In genomic region chr1:167864392-167864992, GRCh38 we compare ENCODE assay signal across 1 cellular context.
TF ChIP-seq lines count a peak whose summit lies in the region.

No MANE protein-coding gene starts in this region.

TF ChIP-seq in K562, 482 proteins besides CTCF, POLR2A, EP300 and RAD21 (continued from another document and continues in another):
- no peak for TF ChIP-seq HOMEZ (CRISPR knock-in tag; IDR thresholded peaks at IDR 0.05)
- TF ChIP-seq JUN (IDR thresholded peaks at IDR 0.05; ENCODE audit: borderline replicate concordance, low read depth, low read length): no peak
- no peak for TF ChIP-seq JUN (CRISPR knock-in tag; IDR thresholded peaks at IDR 0.05; ENCODE audit: borderline replicate concordance)
- no peak for TF ChIP-seq PHF21A (IDR thresholded peaks at IDR 0.05; ENCODE audit: borderline replicate concordance, low read depth)
- TF ChIP-seq, protein P1, sequence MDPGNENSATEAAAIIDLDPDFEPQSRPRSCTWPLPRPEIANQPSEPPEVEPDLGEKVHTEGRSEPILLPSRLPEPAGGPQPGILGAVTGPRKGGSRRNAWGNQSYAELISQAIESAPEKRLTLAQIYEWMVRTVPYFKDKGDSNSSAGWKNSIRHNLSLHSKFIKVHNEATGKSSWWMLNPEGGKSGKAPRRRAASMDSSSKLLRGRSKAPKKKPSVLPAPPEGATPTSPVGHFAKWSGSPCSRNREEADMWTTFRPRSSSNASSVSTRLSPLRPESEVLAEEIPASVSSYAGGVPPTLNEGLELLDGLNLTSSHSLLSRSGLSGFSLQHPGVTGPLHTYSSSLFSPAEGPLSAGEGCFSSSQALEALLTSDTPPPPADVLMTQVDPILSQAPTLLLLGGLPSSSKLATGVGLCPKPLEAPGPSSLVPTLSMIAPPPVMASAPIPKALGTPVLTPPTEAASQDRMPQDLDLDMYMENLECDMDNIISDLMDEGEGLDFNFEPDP (CRISPR knock-in tag; IDR thresholded peaks at IDR 0.05): no peak
- no peak for TF ChIP-seq ZFP1 (CRISPR knock-in tag; IDR thresholded peaks at IDR 0.05)
- no peak for TF ChIP-seq ZNF239 (CRISPR knock-in tag; IDR thresholded peaks at IDR 0.05)
- TF ChIP-seq, protein P2, sequence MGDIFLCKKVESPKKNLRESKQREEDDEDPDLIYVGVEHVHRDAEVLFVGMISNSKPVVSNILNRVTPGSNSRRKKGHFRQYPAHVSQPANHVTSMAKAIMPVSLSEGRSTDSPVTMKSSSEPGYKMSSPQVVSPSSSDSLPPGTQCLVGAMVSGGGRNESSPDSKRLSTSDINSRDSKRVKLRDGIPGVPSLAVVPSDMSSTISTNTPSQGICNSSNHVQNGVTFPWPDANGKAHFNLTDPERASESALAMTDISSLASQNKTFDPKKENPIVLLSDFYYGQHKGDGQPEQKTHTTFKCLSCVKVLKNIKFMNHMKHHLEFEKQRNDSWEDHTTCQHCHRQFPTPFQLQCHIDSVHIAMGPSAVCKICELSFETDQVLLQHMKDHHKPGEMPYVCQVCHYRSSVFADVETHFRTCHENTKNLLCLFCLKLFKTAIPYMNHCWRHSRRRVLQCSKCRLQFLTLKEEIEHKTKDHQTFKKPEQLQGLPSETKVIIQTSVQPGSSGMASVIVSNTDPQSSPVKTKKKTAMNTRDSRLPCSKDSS (IDR thresholded peaks at IDR 0.05; ENCODE audit: low read depth, partially characterized antibody): peak; percentile 35
- TF ChIP-seq SMARCA4 (IDR thresholded peaks at IDR 0.05): peak; percentile 49; the same call in 1 of the 2 replicates
- TF ChIP-seq TRIM24 (IDR thresholded peaks at IDR 0.05): no peak
- TF ChIP-seq BRF1 (IDR thresholded peaks at IDR 0.05; ENCODE audit: borderline replicate concordance, extremely low read depth, insufficient read length): no peak
- no peak for TF ChIP-seq KDM1A (IDR thresholded peaks at IDR 0.05)
- no peak for TF ChIP-seq ZNF449 (CRISPR knock-in tag; IDR thresholded peaks at IDR 0.05)
- no peak for TF ChIP-seq ZC3H11A (IDR thresholded peaks at IDR 0.05; ENCODE audit: low read depth, low read length)
- 0 out of 2 replicates have a peak, but pooled peaks have one; percentile 21 for TF ChIP-seq ELF1 (tag; IDR thresholded peaks at IDR 0.05)
- TF ChIP-seq CHD2 (IDR thresholded peaks at IDR 0.05; ENCODE audit: low read depth, low read length): no peak
- TF ChIP-seq NEUROD1 (IDR thresholded peaks at IDR 0.05; ENCODE audit: borderline replicate concordance, low read depth, low read length, partially characterized antibody): no peak
- TF ChIP-seq TOE1 (IDR thresholded peaks at IDR 0.05; ENCODE audit: borderline replicate concordance): peak; percentile 30; the same call in 1 of the 2 replicates
- TF ChIP-seq TOE1 (CRISPR knock-in tag; IDR thresholded peaks at IDR 0.05; ENCODE audit: borderline replicate concordance, low read depth): no peak
- TF ChIP-seq ZNF197 (CRISPR knock-in tag; IDR thresholded peaks at IDR 0.05; ENCODE audit: low read depth): no peak
- no peak for TF ChIP-seq GABPB1 (CRISPR knock-in tag; IDR thresholded peaks at IDR 0.05)
- TF ChIP-seq, protein P3, sequence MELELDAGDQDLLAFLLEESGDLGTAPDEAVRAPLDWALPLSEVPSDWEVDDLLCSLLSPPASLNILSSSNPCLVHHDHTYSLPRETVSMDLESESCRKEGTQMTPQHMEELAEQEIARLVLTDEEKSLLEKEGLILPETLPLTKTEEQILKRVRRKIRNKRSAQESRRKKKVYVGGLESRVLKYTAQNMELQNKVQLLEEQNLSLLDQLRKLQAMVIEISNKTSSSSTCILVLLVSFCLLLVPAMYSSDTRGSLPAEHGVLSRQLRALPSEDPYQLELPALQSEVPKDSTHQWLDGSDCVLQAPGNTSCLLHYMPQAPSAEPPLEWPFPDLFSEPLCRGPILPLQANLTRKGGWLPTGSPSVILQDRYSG (tag; conservative IDR thresholded peaks at IDR 0.05; ENCODE audit: low read depth): no peak
- no peak for TF ChIP-seq MYBL2 (IDR thresholded peaks at IDR 0.05; ENCODE audit: low read depth)
- no peak for TF ChIP-seq MYBL2 (CRISPR knock-in tag; IDR thresholded peaks at IDR 0.05; ENCODE audit: borderline replicate concordance)
- no peak for TF ChIP-seq CLOCK (CRISPR knock-in tag; IDR thresholded peaks at IDR 0.05; ENCODE audit: borderline replicate concordance)
- TF ChIP-seq NCOA6 (IDR thresholded peaks at IDR 0.05): no peak
- peak; percentile 42; the same call in 1 of the 2 replicates for TF ChIP-seq LARP7 (IDR thresholded peaks at IDR 0.05)
- TF ChIP-seq, protein P4, sequence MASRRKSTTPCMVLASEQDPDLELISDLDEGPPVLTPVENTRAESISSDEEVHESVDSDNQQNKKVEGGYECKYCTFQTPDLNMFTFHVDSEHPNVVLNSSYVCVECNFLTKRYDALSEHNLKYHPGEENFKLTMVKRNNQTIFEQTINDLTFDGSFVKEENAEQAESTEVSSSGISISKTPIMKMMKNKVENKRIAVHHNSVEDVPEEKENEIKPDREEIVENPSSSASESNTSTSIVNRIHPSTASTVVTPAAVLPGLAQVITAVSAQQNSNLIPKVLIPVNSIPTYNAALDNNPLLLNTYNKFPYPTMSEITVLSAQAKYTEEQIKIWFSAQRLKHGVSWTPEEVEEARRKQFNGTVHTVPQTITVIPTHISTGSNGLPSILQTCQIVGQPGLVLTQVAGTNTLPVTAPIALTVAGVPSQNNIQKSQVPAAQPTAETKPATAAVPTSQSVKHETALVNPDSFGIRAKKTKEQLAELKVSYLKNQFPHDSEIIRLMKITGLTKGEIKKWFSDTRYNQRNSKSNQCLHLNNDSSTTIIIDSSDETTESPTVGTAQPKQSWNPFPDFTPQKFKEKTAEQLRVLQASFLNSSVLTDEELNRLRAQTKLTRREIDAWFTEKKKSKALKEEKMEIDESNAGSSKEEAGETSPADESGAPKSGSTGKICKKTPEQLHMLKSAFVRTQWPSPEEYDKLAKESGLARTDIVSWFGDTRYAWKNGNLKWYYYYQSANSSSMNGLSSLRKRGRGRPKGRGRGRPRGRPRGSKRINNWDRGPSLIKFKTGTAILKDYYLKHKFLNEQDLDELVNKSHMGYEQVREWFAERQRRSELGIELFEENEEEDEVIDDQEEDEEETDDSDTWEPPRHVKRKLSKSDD (conservative IDR thresholded peaks at IDR 0.05; ENCODE audit: low read length): no peak
- no peak for TF ChIP-seq SRSF1 (IDR thresholded peaks at IDR 0.05; ENCODE audit: low read depth, low read length)
- TF ChIP-seq USF2 (CRISPR knock-in tag; IDR thresholded peaks at IDR 0.05): no peak
- no peak for TF ChIP-seq TCF15 (CRISPR knock-in tag; IDR thresholded peaks at IDR 0.05)
- TF ChIP-seq NR2C1 (IDR thresholded peaks at IDR 0.05): peak; percentile 24; the same call in 1 of the 2 replicates
- TF ChIP-seq NR2C1 (tag; IDR thresholded peaks at IDR 0.05): no peak
- TF ChIP-seq, protein P5, sequence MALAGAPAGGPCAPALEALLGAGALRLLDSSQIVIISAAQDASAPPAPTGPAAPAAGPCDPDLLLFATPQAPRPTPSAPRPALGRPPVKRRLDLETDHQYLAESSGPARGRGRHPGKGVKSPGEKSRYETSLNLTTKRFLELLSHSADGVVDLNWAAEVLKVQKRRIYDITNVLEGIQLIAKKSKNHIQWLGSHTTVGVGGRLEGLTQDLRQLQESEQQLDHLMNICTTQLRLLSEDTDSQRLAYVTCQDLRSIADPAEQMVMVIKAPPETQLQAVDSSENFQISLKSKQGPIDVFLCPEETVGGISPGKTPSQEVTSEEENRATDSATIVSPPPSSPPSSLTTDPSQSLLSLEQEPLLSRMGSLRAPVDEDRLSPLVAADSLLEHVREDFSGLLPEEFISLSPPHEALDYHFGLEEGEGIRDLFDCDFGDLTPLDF (CRISPR knock-in tag; IDR thresholded peaks at IDR 0.05): no peak
- no peak for TF ChIP-seq CC2D1A (IDR thresholded peaks at IDR 0.05)
- no peak for TF ChIP-seq BCL6 (CRISPR knock-in tag; IDR thresholded peaks at IDR 0.05)
- no peak for TF ChIP-seq FIP1L1 (IDR thresholded peaks at IDR 0.05; ENCODE audit: low read depth, low read length, poor library complexity, severe bottlenecking)
- peak; percentile 18 for TF ChIP-seq BRD9 (IDR thresholded peaks at IDR 0.05; ENCODE audit: low read depth, partially characterized antibody)
- TF ChIP-seq ZNF76 (CRISPR knock-in tag; IDR thresholded peaks at IDR 0.05; ENCODE audit: borderline replicate concordance): no peak
- no peak for TF ChIP-seq KLF10 (CRISPR knock-in tag; IDR thresholded peaks at IDR 0.05)
- TF ChIP-seq IRF2 (CRISPR knock-in tag; IDR thresholded peaks at IDR 0.05): no peak
- TF ChIP-seq, protein P6, sequence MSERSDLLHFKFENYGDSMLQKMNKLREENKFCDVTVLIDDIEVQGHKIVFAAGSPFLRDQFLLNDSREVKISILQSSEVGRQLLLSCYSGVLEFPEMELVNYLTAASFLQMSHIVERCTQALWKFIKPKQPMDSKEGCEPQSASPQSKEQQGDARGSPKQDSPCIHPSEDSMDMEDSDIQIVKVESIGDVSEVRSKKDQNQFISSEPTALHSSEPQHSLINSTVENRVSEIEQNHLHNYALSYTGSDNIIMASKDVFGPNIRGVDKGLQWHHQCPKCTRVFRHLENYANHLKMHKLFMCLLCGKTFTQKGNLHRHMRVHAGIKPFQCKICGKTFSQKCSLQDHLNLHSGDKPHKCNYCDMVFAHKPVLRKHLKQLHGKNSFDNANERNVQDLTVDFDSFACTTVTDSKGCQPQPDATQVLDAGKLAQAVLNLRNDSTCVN (CRISPR knock-in tag; IDR thresholded peaks at IDR 0.05): peak; percentile 73; the same call in 1 of the 2 replicates
- TF ChIP-seq ELF4 (CRISPR knock-in tag; IDR thresholded peaks at IDR 0.05): 0 out of 2 replicates have a peak, but pooled peaks have one; percentile 39
- TF ChIP-seq GTF2A2 (tag; IDR thresholded peaks at IDR 0.05): no peak
- TF ChIP-seq BHLHE40 (IDR thresholded peaks at IDR 0.05; ENCODE audit: low read length): no peak
- no peak for TF ChIP-seq CBX8 (IDR thresholded peaks at IDR 0.05; ENCODE audit: borderline replicate concordance, extremely low read depth, low read depth, low read length, poor library complexity, severe bottlenecking)
- TF ChIP-seq SMARCE1 (IDR thresholded peaks at IDR 0.05): peak; percentile 39
- peak; percentile 37; the same call in 1 of the 2 replicates for TF ChIP-seq TAL1 (IDR thresholded peaks at IDR 0.05)
- TF ChIP-seq ZZZ3 (IDR thresholded peaks at IDR 0.05): no peak
- TF ChIP-seq PHB2 (IDR thresholded peaks at IDR 0.05; ENCODE audit: low read depth): peak; percentile 57; the same call in 1 of the 2 replicates
- TF ChIP-seq MTA2 (IDR thresholded peaks at IDR 0.05; ENCODE audit: low read depth): no peak
- TF ChIP-seq PPARD (CRISPR knock-in tag; IDR thresholded peaks at IDR 0.05): no peak
- no peak for TF ChIP-seq CCAR2 (IDR thresholded peaks at IDR 0.05; ENCODE audit: low read depth, low read length)
